In genomic region chr1:100536031-100536430, GRCh38 we compare ENCODE assay signal across 13 cellular contexts. TPM values are rescaled to one million over a fixed set of nuclear protein-coding genes. Genes with fewer than 3 reads are reported as not detected.
DNase-seq lines count a peak whose midpoint lies in the region; ATAC-seq lines count a peak whose summit lies in the region.
"Had no signal": no experiment of that assay in that cellular context is flagged by ENCODE, and none has a peak within 500 bp of the region (broad histone marks: within the 10 kb centered on the region; RNA-seq: fewer than 3 reads in every experiment).

No MANE protein-coding gene starts in this region.

- no peaks in the 10 kb centered on the region for H3K9me3 Mint-ChIP-seq in activated T-helper 2 cell treated with anti-CD3 and anti-CD28 coated beads, Interferon-gamma antibody, Interleukin-2, Interleukin-4, amounts not matched to agents 10 μg/mL and 5 μg/mL and 100 μg/mL, durations not matched to agents 14 hours and 24 hours and 36 hours
- no peaks in the 10 kb centered on the region for H3K9me3 Mint-ChIP-seq in activated naive CD8-positive, alpha-beta T cell treated with anti-CD3 and anti-CD28 coated beads for 36 hours

- ATAC-seq in GM18909 (IDR thresholded peaks at IDR 0.05; ENCODE audit: poor library complexity, unreplicated experiment) (peak; percentile 88), GM21717 (IDR thresholded peaks at IDR 0.05; ENCODE audit: unreplicated experiment) (peak; percentile 90), HG03196 (IDR thresholded peaks at IDR 0.05; ENCODE audit: unreplicated experiment) (peak; percentile 92)

- DNase-seq in germinal center (ENCODE audit: low spot score) (peak; percentile 35), SW480 (ENCODE audit: low spot score) (no peak), middle frontal gyrus (ENCODE audit: extremely low spot score, low spot score) (no peak)
- no peak for DNase-seq in activated T-helper 2 cell treated with anti-CD3 and anti-CD28 coated beads, Interferon-gamma antibody, Interleukin-2, Interleukin-4, amounts not matched to agents 10 μg/mL and 5 μg/mL and 100 μg/mL, durations not matched to agents 14 hours and 24 hours and 36 hours (ENCODE audit: low spot score)
- no peak for DNase-seq in activated naive CD8-positive, alpha-beta T cell treated with anti-CD3 and anti-CD28 coated beads for 36 hours
- DNase-seq: activated CD8-positive, alpha-beta memory T cell treated with anti-CD3 and anti-CD28 coated beads, Interleukin-2, amount 50 U/mL, for 48 hours; left ventricle myocardium inferior; NCI-H2081 treated with DMSO at 0.1 percent for 48 hours; retina; SW 1271 had no signal

- no peaks in the 10 kb centered on the region for H3K36me3 Mint-ChIP-seq in activated T-helper 2 cell treated with anti-CD3 and anti-CD28 coated beads, Interferon-gamma antibody, Interleukin-2, Interleukin-4, amounts not matched to agents 10 μg/mL and 5 μg/mL and 100 μg/mL, durations not matched to agents 14 hours and 24 hours and 36 hours (ENCODE audit: low read depth)
- H3K36me3 Mint-ChIP-seq in activated naive CD8-positive, alpha-beta T cell treated with anti-CD3 and anti-CD28 coated beads for 36 hours: no peaks in the 10 kb centered on the region

- H3K27ac Mint-ChIP-seq in activated T-helper 2 cell treated with anti-CD3 and anti-CD28 coated beads, Interferon-gamma antibody, Interleukin-2, Interleukin-4, amounts not matched to agents 10 μg/mL and 5 μg/mL and 100 μg/mL, durations not matched to agents 14 hours and 24 hours and 36 hours: no peak overlapping the region
- H3K27ac Mint-ChIP-seq in activated naive CD8-positive, alpha-beta T cell treated with anti-CD3 and anti-CD28 coated beads for 36 hours: no peak overlapping the region

- peaks cover 23% of the 10 kb centered on the region for H3K4me1 Mint-ChIP-seq in activated T-helper 2 cell treated with anti-CD3 and anti-CD28 coated beads, Interferon-gamma antibody, Interleukin-2, Interleukin-4, amounts not matched to agents 10 μg/mL and 5 μg/mL and 100 μg/mL, durations not matched to agents 14 hours and 24 hours and 36 hours (ENCODE audit: low read depth)
- H3K4me1 Mint-ChIP-seq in activated naive CD8-positive, alpha-beta T cell treated with anti-CD3 and anti-CD28 coated beads for 36 hours: peaks cover 27% of the 10 kb centered on the region

- intact Hi-C loops in activated T-helper 2 cell treated with anti-CD3 and anti-CD28 coated beads, Interferon-gamma antibody, Interleukin-2, Interleukin-4, amounts not matched to agents 10 μg/mL and 5 μg/mL and 100 μg/mL, durations not matched to agents 14 hours and 24 hours and 36 hours (cut with micrococcal nuclease): loop anchor here (5.0 kb wide), 1 partner anchor 729 kb away; no protein-coding TSS in a partner anchor

- peaks cover 61% of the 10 kb centered on the region for H3K27me3 Mint-ChIP-seq in activated T-helper 2 cell treated with anti-CD3 and anti-CD28 coated beads, Interferon-gamma antibody, Interleukin-2, Interleukin-4, amounts not matched to agents 10 μg/mL and 5 μg/mL and 100 μg/mL, durations not matched to agents 14 hours and 24 hours and 36 hours (ENCODE audit: low read depth)
- H3K27me3 Mint-ChIP-seq in activated naive CD8-positive, alpha-beta T cell treated with anti-CD3 and anti-CD28 coated beads for 36 hours: peaks cover 45% of the 10 kb centered on the region

- H3K4me3 Mint-ChIP-seq in activated T-helper 2 cell treated with anti-CD3 and anti-CD28 coated beads, Interferon-gamma antibody, Interleukin-2, Interleukin-4, amounts not matched to agents 10 μg/mL and 5 μg/mL and 100 μg/mL, durations not matched to agents 14 hours and 24 hours and 36 hours (ENCODE audit: low read depth): no peak overlapping the region
- no peak overlapping the region for H3K4me3 Mint-ChIP-seq in activated naive CD8-positive, alpha-beta T cell treated with anti-CD3 and anti-CD28 coated beads for 36 hours

RNA-seq across cellular contexts. Expression of gene GPR88, which starts 1.9 kb away (rescaled TPM):
- 0.05 TPM in 1 of 2 replicates, not detected in the other for total RNA-seq in activated T-helper 2 cell treated with anti-CD3 and anti-CD28 coated beads, Interferon-gamma antibody, Interleukin-2, Interleukin-4, amounts not matched to agents 10 μg/mL and 5 μg/mL and 100 μg/mL, durations not matched to agents 14 hours and 24 hours and 36 hours
- total RNA-seq in activated naive CD8-positive, alpha-beta T cell treated with anti-CD3 and anti-CD28 coated beads for 36 hours: under 1 TPM in 1 of 2 experiments, not detected in 1; 0.08 TPM
- total RNA-seq: left ventricle myocardium inferior had no signal
